Comparison of ENCODE assay signal across 22 cellular contexts in genomic region chr9:116282598-116282997, GRCh38.
DNase-seq lines count a peak whose midpoint lies in the region; ATAC-seq lines count a peak whose summit lies in the region.
"Had no signal": no experiment of that assay in that cellular context is flagged by ENCODE, and none has a peak within 500 bp of the region (broad histone marks: within the 10 kb centered on the region; RNA-seq: fewer than 3 reads in every experiment).

No MANE protein-coding gene starts in this region.

- H3K9me3 Mint-ChIP-seq in stimulated activated naive CD8-positive, alpha-beta T cell treated with anti-CD3 and anti-CD28 coated beads, Interleukin-15, amount 100 ng/mL, for 72 hours, result no peaks in the 10 kb centered on the region
- H3K9me3 Mint-ChIP-seq: T-helper 1 cell treated with Interleukin-12 subunit alpha and Interleukin-12 subunit beta and Interleukin-4 antibody, amounts not matched to agents 30 μg/mL and 1 μg/mL, for 36 hours had no signal

- no peak overlapping the region for H3K4me3 Mint-ChIP-seq in stimulated activated naive CD8-positive, alpha-beta T cell treated with anti-CD3 and anti-CD28 coated beads, Interleukin-15, amount 100 ng/mL, for 72 hours
- H3K4me3 Mint-ChIP-seq: CD4-positive, alpha-beta T cell; T-helper 1 cell treated with Interleukin-12 subunit alpha and Interleukin-12 subunit beta and Interleukin-4 antibody, amounts not matched to agents 30 μg/mL and 1 μg/mL, for 36 hours had no signal

- no peak overlapping the region for H3K27ac Mint-ChIP-seq in stimulated activated naive CD8-positive, alpha-beta T cell treated with anti-CD3 and anti-CD28 coated beads, Interleukin-15, amount 100 ng/mL, for 72 hours
- H3K27ac Mint-ChIP-seq: CD4-positive, alpha-beta T cell; T-helper 1 cell treated with Interleukin-12 subunit alpha and Interleukin-12 subunit beta and Interleukin-4 antibody, amounts not matched to agents 30 μg/mL and 1 μg/mL, for 36 hours had no signal

- no peaks in the 10 kb centered on the region for H3K4me1 Mint-ChIP-seq in stimulated activated naive CD8-positive, alpha-beta T cell treated with anti-CD3 and anti-CD28 coated beads, Interleukin-15, amount 100 ng/mL, for 72 hours

- no peak for ATAC-seq in HG03097 (IDR thresholded peaks at IDR 0.05; ENCODE audit: low FRiP score, unreplicated experiment)
- no peak for ATAC-seq in stimulated activated naive CD8-positive, alpha-beta T cell treated with anti-CD3 and anti-CD28 coated beads, Interleukin-15, amount 100 ng/mL, for 72 hours
- ATAC-seq: HCT116, PC-3 had no signal

- peak; percentile 31 for DNase-seq in NCI-H1436 (lab: John Stamatoyannopoulos, UW)
- DNase-seq in NCI-H1436 treated with DMSO at 0.1 percent for 48 hours (lab: John Stamatoyannopoulos, UW), result no peak
- DNase-seq in NCI-H146 treated with DMSO at 0.1 percent for 48 hours (lab: John Stamatoyannopoulos, UW; ENCODE audit: unreplicated experiment), result peak; percentile 36
- DNase-seq in NCI-H69 (lab: John Stamatoyannopoulos, UW), result peak; percentile 78
- no peak for DNase-seq in stimulated activated naive CD8-positive, alpha-beta T cell treated with anti-CD3 and anti-CD28 coated beads, Interleukin-15, amount 100 ng/mL, for 72 hours
- DNase-seq in activated CD8-positive, alpha-beta memory T cell treated with anti-CD3 and anti-CD28 coated beads, Interleukin-2, amount 50 U/mL, for 4 hours, result no peak
- no peak for DNase-seq in stimulated activated CD4-positive, alpha-beta T cell treated with anti-CD3 and anti-CD28 coated beads, Interleukin-12 subunit alpha, Interleukin-12 subunit beta, amount 100 ng/mL, for 4 hours
- DNase-seq: ACHN; CD4-positive, alpha-beta T cell; GDM1; GOT3; KBM-7; MM.1S; NCI-H1048; NCI-H187 treated with DMSO at 0.1 percent for 48 hours; NCI-H2171; NCI-H446 treated with DMSO at 0.1 percent for 48 hours; PC-3; Right ventricle myocardium superior had no signal

- H3K27me3 Mint-ChIP-seq in stimulated activated naive CD8-positive, alpha-beta T cell treated with anti-CD3 and anti-CD28 coated beads, Interleukin-15, amount 100 ng/mL, for 72 hours, result peaks cover 35% of the 10 kb centered on the region

Comparison
In these comparisons a context has a peak if more than half of its experiments do, and no peak if none do; other contexts are left out.
1. DNase-seq: peak in NCI-H1436 (single experiment), NCI-H146 treated with DMSO at 0.1 percent for 48 hours (single experiment) and NCI-H69 (single experiment); none in NCI-H1436 treated with DMSO at 0.1 percent for 48 hours (single experiment), stimulated activated naive CD8-positive, alpha-beta T cell treated with anti-CD3 and anti-CD28 coated beads, Interleukin-15, amount 100 ng/mL, for 72 hours (0 of 2), activated CD8-positive, alpha-beta memory T cell treated with anti-CD3 and anti-CD28 coated beads, Interleukin-2, amount 50 U/mL, for 4 hours (single experiment) and stimulated activated CD4-positive, alpha-beta T cell treated with anti-CD3 and anti-CD28 coated beads, Interleukin-12 subunit alpha, Interleukin-12 subunit beta, amount 100 ng/mL, for 4 hours (single experiment).